In genomic region chr1:201359031-201359872, GRCh38 we compare ENCODE assay signal across 1 cellular context.
TF ChIP-seq lines count a peak whose summit lies in the region.

No MANE protein-coding gene starts in this region.

TF ChIP-seq in GM23338, 12 proteins besides CTCF, POLR2A, EP300 and RAD21 (continued from another document):
- TF ChIP-seq ZNF462 (CRISPR knock-in tag; IDR thresholded peaks at IDR 0.05) (no peak), CREB1 (CRISPR knock-in tag; IDR thresholded peaks at IDR 0.05; ENCODE audit: low read depth) (no peak), REST (IDR thresholded peaks at IDR 0.05; ENCODE audit: unreplicated experiment) (no peak)
